In the genomic region with DNA sequence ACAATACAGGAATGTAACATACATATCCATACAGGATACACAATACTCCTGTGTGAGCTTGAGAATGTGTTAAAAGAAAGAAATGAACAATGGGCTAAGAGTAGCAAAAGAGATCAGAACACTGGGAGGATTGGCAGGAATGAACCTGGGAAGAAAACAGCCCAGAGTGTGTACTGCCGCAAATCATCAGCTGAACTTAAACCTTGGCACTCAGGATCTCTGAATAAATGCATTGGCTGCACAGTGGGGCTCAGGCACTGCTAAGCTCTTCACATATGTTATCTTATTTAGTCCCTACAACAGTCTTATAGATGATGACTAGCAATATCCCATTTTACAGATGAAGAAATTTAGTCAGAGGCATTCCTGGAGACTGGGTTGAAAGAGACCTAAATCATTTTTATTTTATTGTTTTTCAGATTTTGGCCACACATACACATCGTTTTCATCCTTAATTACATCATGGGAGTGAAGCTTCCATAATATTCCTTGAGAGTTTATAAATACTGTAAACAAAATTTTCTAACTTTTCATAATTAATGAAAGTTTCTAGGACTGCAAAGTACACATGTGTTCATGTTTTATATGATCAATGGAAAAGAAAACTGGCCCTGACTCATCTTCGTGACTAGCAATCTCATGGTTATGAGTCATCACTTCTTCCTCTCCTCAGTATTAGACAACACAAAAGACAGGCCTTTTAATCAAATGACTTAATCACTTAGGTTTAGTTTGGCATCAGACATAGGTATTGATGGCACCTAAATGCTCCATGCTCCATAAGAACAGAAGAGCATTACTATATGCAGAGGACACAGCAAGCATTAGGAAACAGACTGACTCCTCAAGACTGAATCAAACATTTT, we compare ENCODE assay signal across 11 cellular contexts. TPM values are rescaled to one million over a fixed set of nuclear protein-coding genes. Genes with fewer than 3 reads are reported as not detected.
DNase-seq lines count a peak whose midpoint lies in the region; ATAC-seq and TF ChIP-seq lines count a peak whose summit lies in the region.
"Had no signal": no experiment of that assay in that cellular context is flagged by ENCODE, and none has a peak within 500 bp of the region (broad histone marks: within the 10 kb centered on the region; RNA-seq: fewer than 3 reads in every experiment).

No MANE protein-coding gene starts in this region.

- no peaks in the 10 kb centered on the region for H3K9me3 ChIP-seq in Caco-2
- H3K9me3 ChIP-seq in hepatocyte (ENCODE audit: low read depth): no peaks in the 10 kb centered on the region
- H3K9me3 ChIP-seq: mucosa of descending colon had no signal

- no peak overlapping the region for H3K4me3 ChIP-seq in Caco-2 (ENCODE audit: low read depth, low read length)
- no peak overlapping the region for H3K4me3 ChIP-seq in hepatocyte
- H3K4me3 ChIP-seq: colonic mucosa, mucosa of descending colon had no signal

- no TSS peak for BruUV-seq in Caco-2 (replicated peaks; lab: Mats Ljungman, UMichigan)

- ATAC-seq in HG03280 (IDR thresholded peaks at IDR 0.05; ENCODE audit: unreplicated experiment) (peak; percentile 57), SK-N-SH treated with all-trans-retinoic acid at 6 μM for 48 hours (peak; percentile 85), GM21737 (IDR thresholded peaks at IDR 0.05; ENCODE audit: unreplicated experiment) (no peak)
- ATAC-seq: mucosa of descending colon, T-helper 17 cell had no signal

- H3K27me3 Mint-ChIP-seq in Caco-2 (ENCODE audit: insufficient read depth, unreplicated experiment): no peaks in the 10 kb centered on the region
- H3K27me3 Mint-ChIP-seq: T-helper 17 cell had no signal

- WGBS in hepatocyte (ENCODE audit: low lambda C conversion rate, missing lambda C conversion rate): 74% methylated on average over 3 of the region's 3 CpGs

- H3K4me3 Mint-ChIP-seq in Caco-2 (ENCODE audit: unreplicated experiment): no peak overlapping the region
- H3K4me3 Mint-ChIP-seq: T-helper 17 cell had no signal

- H3K4me1 Mint-ChIP-seq in Caco-2 (ENCODE audit: low read depth, unreplicated experiment): peaks cover 19% of the 10 kb centered on the region
- H3K4me1 Mint-ChIP-seq: T-helper 17 cell had no signal

- H3K27me3 ChIP-seq in Caco-2 (replicated peaks; ENCODE audit: control insufficient read depth, insufficient read depth, low read length) (no peaks in the 10 kb centered on the region), hepatocyte (no peaks in the 10 kb centered on the region)
- H3K27me3 ChIP-seq: colonic mucosa had no signal

- peak overlapping the region; percentile 42 for H3K27ac ChIP-seq in hepatocyte
- H3K27ac ChIP-seq: colonic mucosa had no signal

- DNase-seq in Caco-2: no peak
- DNase-seq in hepatocyte (ENCODE audit: low spot score): peak; percentile 53
- no peak for DNase-seq in DMS79 treated with DMSO at 0.1 percent for 48 hours (lab: John Stamatoyannopoulos, UW)
- no peak for DNase-seq in activated naive CD4-positive, alpha-beta T cell treated with Interleukin-2 at 50 U/mL for 16 hours
- no peak for DNase-seq in HuH-7.5 (ENCODE audit: low spot score)
- DNase-seq: colonic mucosa, mucosa of descending colon, T-helper 17 cell had no signal

- no peaks in the 10 kb centered on the region for H3K79me2 ChIP-seq in hepatocyte

- POLR2A ChIA-PET in Caco-2 (lab: Charles Lee): no interaction called here

- H3K4me1 ChIP-seq in Caco-2: peaks cover 27% of the 10 kb centered on the region
- H3K4me1 ChIP-seq in hepatocyte (ENCODE audit: insufficient read depth): peaks cover 13% of the 10 kb centered on the region
- H3K4me1 ChIP-seq: colonic mucosa had no signal

- no peaks in the 10 kb centered on the region for H3K9me2 ChIP-seq in hepatocyte (replicated peaks; ENCODE audit: insufficient read depth)

- no peaks in the 10 kb centered on the region for H4K20me1 ChIP-seq in hepatocyte (ENCODE audit: insufficient read depth, poor library complexity, severe bottlenecking)

- H3K9me3 Mint-ChIP-seq in Caco-2 (ENCODE audit: unreplicated experiment): no peaks in the 10 kb centered on the region

- intact Hi-C loops in Caco-2 (cut with micrococcal nuclease; ENCODE audit: unreplicated experiment): loop anchor here (2.0 to 5.0 kb wide), 2 partner anchors 36 to 48 kb away; no protein-coding TSS in a partner anchor

- CTCF ChIA-PET in Caco-2 (lab: Charles Lee): no interaction called here

- H2AFZ ChIP-seq in hepatocyte: no peak overlapping the region

- no peaks in the 10 kb centered on the region for H3K36me3 Mint-ChIP-seq in Caco-2 (ENCODE audit: insufficient read depth, unreplicated experiment)

- peak overlapping the region; percentile 33 for H3K27ac Mint-ChIP-seq in Caco-2 (ENCODE audit: unreplicated experiment)
- H3K27ac Mint-ChIP-seq: T-helper 17 cell had no signal

- no peak overlapping the region for H3K4me2 ChIP-seq in hepatocyte

- H3K36me3 ChIP-seq in Caco-2 (ENCODE audit: control insufficient read depth, insufficient read depth, low read length) (no peaks in the 10 kb centered on the region), hepatocyte (replicated peaks; ENCODE audit: insufficient read depth, low read depth) (no peaks in the 10 kb centered on the region)
- H3K36me3 ChIP-seq: colonic mucosa had no signal

- no peak for TF ChIP-seq CTCF in Caco-2 (IDR thresholded peaks at IDR 0.05; ENCODE audit: insufficient read depth in 1 of 2, low read depth in 1 of 2, low read length in 1 of 2, severe bottlenecking in 1 of 2, unreplicated experiment in 1 of 2)
- no peak for TF ChIP-seq CTCF in hepatocyte (IDR thresholded peaks at IDR 0.05; ENCODE audit: poor library complexity)

TF ChIP-seq in SK-N-SH treated with all-trans-retinoic acid at 6 μM for 48 hours, 23 proteins besides CTCF, POLR2A, EP300 and RAD21:
- TF ChIP-seq TCF4 (CRISPR knock-in tag; IDR thresholded peaks at IDR 0.05; ENCODE audit: borderline replicate concordance) (no peak), TOX (CRISPR knock-in tag; IDR thresholded peaks at IDR 0.05; ENCODE audit: borderline replicate concordance) (0 out of 2 replicates have a peak, but pooled peaks have one; percentile 50), ISL1 (CRISPR knock-in tag; IDR thresholded peaks at IDR 0.05) (peak; percentile 62)

RNA-seq across cellular contexts. Expression of a gene that starts 59.2 kb away (rescaled TPM):
- total RNA-seq in Caco-2 (2022) (0.32 and 0.86 TPM in 2 replicates), hepatocyte (1.5 and 2.7 TPM in 2 replicates)
- 0.71 and 2.2 TPM in 2 replicates for polyA plus RNA-seq in hepatocyte
- total RNA-seq: colonic mucosa, T-helper 17 cell had no signal
